1 cellular context compared by ENCODE assay signal in the genomic region with DNA sequence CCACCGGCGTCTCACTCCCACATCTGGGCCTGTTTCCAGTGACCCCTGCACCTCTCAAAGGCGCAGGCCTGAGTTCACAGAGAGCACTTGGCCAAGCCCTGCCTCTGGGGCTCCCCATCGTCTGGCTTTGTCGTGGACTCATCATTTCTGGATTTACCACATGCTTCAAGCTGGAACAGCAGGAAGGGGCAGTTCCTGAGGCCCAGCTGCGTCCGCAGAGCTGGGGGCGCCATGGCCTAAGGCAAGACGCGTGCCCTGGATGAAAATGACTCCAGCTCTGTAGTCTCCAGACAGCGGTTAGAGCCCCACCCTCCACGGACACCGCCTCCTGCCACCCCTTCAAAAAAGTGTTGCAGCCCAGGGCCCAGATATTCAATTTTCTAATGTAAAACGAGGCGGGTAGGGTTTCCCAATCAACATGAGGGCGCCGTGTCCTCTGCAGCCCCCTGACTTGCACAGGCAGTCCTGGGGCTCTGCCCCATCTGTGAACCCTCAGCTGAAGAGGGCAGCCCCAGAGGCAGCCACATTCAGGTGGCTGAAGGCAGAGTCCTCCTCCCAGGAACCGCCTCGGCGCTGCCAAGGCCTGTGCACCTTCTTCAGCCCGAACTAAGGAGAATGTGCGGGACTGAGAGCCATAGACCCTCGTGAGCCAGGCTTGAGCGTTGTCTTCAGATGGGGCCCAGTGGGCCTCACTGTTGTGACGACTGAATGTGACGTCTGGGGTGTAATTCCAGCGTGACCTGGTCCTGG.
TF ChIP-seq lines count a peak whose summit lies in the region.

No MANE protein-coding gene starts in this region.

TF ChIP-seq in IMR-90, 13 proteins besides CTCF, POLR2A, EP300 and RAD21:
- TF ChIP-seq NFE2L2 (IDR thresholded peaks at IDR 0.05; ENCODE audit: low read depth, low read length) (no peak), CHD1 (IDR thresholded peaks at IDR 0.05; ENCODE audit: low read depth, low read length) (no peak), BHLHE40 (IDR thresholded peaks at IDR 0.05; ENCODE audit: low read depth, low read length) (no peak), SMC3 (IDR thresholded peaks at IDR 0.05; ENCODE audit: low read depth, low read length) (no peak), MAFK (IDR thresholded peaks at IDR 0.05; ENCODE audit: low read depth, low read length) (no peak), MXI1 (IDR thresholded peaks at IDR 0.05; ENCODE audit: borderline replicate concordance, low read depth, low read length) (no peak), MAZ (IDR thresholded peaks at IDR 0.05; ENCODE audit: borderline replicate concordance, low read depth, low read length) (no peak)
- TF ChIP-seq, protein P1, sequence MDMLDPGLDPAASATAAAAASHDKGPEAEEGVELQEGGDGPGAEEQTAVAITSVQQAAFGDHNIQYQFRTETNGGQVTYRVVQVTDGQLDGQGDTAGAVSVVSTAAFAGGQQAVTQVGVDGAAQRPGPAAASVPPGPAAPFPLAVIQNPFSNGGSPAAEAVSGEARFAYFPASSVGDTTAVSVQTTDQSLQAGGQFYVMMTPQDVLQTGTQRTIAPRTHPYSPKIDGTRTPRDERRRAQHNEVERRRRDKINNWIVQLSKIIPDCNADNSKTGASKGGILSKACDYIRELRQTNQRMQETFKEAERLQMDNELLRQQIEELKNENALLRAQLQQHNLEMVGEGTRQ (IDR thresholded peaks at IDR 0.05; ENCODE audit: low read depth, low read length): no peak
- TF ChIP-seq, protein P2, sequence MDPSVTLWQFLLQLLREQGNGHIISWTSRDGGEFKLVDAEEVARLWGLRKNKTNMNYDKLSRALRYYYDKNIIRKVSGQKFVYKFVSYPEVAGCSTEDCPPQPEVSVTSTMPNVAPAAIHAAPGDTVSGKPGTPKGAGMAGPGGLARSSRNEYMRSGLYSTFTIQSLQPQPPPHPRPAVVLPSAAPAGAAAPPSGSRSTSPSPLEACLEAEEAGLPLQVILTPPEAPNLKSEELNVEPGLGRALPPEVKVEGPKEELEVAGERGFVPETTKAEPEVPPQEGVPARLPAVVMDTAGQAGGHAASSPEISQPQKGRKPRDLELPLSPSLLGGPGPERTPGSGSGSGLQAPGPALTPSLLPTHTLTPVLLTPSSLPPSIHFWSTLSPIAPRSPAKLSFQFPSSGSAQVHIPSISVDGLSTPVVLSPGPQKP (IDR thresholded peaks at IDR 0.05; ENCODE audit: borderline replicate concordance, low read depth, low read length): no peak
